12 cellular contexts compared by ENCODE assay signal in genomic region chr5:38715671-38716070, GRCh38.
DNase-seq lines count a peak whose midpoint lies in the region; ATAC-seq lines count a peak whose summit lies in the region.
"Had no signal": no experiment of that assay in that cellular context is flagged by ENCODE, and none has a peak within 500 bp of the region (broad histone marks: within the 10 kb centered on the region; RNA-seq: fewer than 3 reads in every experiment).

No MANE protein-coding gene starts in this region.

- H2AFZ ChIP-seq in GM23248 = no peak overlapping the region
- H2AFZ ChIP-seq in trophoblast cell (ENCODE audit: insufficient read depth, low read length, poor library complexity) = no peak overlapping the region
- no peak overlapping the region for H2AFZ ChIP-seq in Karpas-422 (ENCODE audit: low read length)

- H2AK5ac ChIP-seq in trophoblast cell (ENCODE audit: low read length) = no peak overlapping the region

- no peak overlapping the region for H4K12ac ChIP-seq in trophoblast cell (ENCODE audit: low read depth, low read length)

- H3K4me3 ChIP-seq in GM23248 = no peak overlapping the region
- no peak overlapping the region for H3K4me3 ChIP-seq in trophoblast cell (ENCODE audit: low read depth, low read length)
- no peak overlapping the region for H3K4me3 ChIP-seq in Karpas-422 (ENCODE audit: low read length)
- H3K4me3 ChIP-seq: skin epidermis had no signal

- ATAC-seq in GM19035 (IDR thresholded peaks at IDR 0.05; ENCODE audit: unreplicated experiment) (no peak), GM21423 (IDR thresholded peaks at IDR 0.05; ENCODE audit: unreplicated experiment) (no peak)

- H3K27me3 ChIP-seq in GM23248 (replicated peaks; ENCODE audit: insufficient read depth) (no peaks in the 10 kb centered on the region), trophoblast cell (ENCODE audit: insufficient read depth, low read length) (no peaks in the 10 kb centered on the region), Karpas-422 (ENCODE audit: low read length) (no peaks in the 10 kb centered on the region)

- in situ Hi-C loops in GM23248 (cut with MboI) = no loop called here

- no peaks in the 10 kb centered on the region for H3K36me3 ChIP-seq in GM23248 (ENCODE audit: low read depth)
- H3K36me3 ChIP-seq in trophoblast cell (ENCODE audit: control insufficient read depth in 1 of 2, insufficient read depth in 2 of 2, low read length in 2 of 2) = no peaks in the 10 kb centered on the region
- H3K36me3 ChIP-seq in Karpas-422 (ENCODE audit: insufficient read depth, low read length) = no peaks in the 10 kb centered on the region

- no peaks in the 10 kb centered on the region for H3K9me3 ChIP-seq in GM23248 (ENCODE audit: low read depth)
- no peaks in the 10 kb centered on the region for H3K9me3 ChIP-seq in trophoblast cell (ENCODE audit: insufficient read depth, low read depth, low read length)
- no peaks in the 10 kb centered on the region for H3K9me3 ChIP-seq in Karpas-422 (ENCODE audit: low read length)

- H3K14ac ChIP-seq in trophoblast cell (ENCODE audit: low read length) = no peak overlapping the region

- H2BK120ac ChIP-seq in trophoblast cell (ENCODE audit: insufficient read depth, low read length, poor library complexity) = no peak overlapping the region

- H3K79me1 ChIP-seq in trophoblast cell (ENCODE audit: low read length) = no peaks in the 10 kb centered on the region

- no peaks in the 10 kb centered on the region for H3K9me2 ChIP-seq in GM23248 (ENCODE audit: insufficient read depth)
- H3K9me2 ChIP-seq in Karpas-422 (replicated peaks; ENCODE audit: insufficient read depth, low read length) = no peaks in the 10 kb centered on the region

- H3K4me2 ChIP-seq in GM23248 (ENCODE audit: unreplicated experiment) = no peak overlapping the region
- no peak overlapping the region for H3K4me2 ChIP-seq in trophoblast cell (ENCODE audit: low read length)
- H3K4me2 ChIP-seq in Karpas-422 (ENCODE audit: low read depth, low read length, poor library complexity, severe bottlenecking) = no peak overlapping the region

- H3K4me1 ChIP-seq in GM23248 (ENCODE audit: insufficient read depth) (peaks cover 16% of the 10 kb centered on the region), trophoblast cell (ENCODE audit: control insufficient read depth in 1 of 2, insufficient read depth in 2 of 2, low read length in 2 of 2) (no peaks in the 10 kb centered on the region), Karpas-422 (ENCODE audit: low read length) (no peaks in the 10 kb centered on the region)

- no peak overlapping the region for H4K8ac ChIP-seq in trophoblast cell (ENCODE audit: low read depth, low read length)

- H3K4ac ChIP-seq in trophoblast cell (ENCODE audit: low read depth, low read length) = no peak overlapping the region

- H4K91ac ChIP-seq in trophoblast cell (ENCODE audit: low read depth, low read length) = no peak overlapping the region

- H3K23ac ChIP-seq in trophoblast cell (ENCODE audit: low read length) = no peak overlapping the region

- WGBS in GM23248 (ENCODE audit: low coverage in 1 of 2, low lambda C conversion rate in 2 of 2, missing lambda C conversion rate in 2 of 2), 2 experiments = 82 to 90% methylated on average over 2 of the region's 2 CpGs
- no CpG with 5 or more reads among the region's 2 CpGs for WGBS in trophoblast cell (ENCODE audit: extremely low coverage, insufficient coverage, insufficient read length)

- H3F3A ChIP-seq in GM23248 (ENCODE audit: insufficient read depth) = peaks cover 13% of the 10 kb centered on the region; the same call in 1 of the 2 replicates

- peak; percentile 24 for DNase-seq in GM23248
- peak; percentile 68 for DNase-seq in NCI-H524 treated with DMSO at 0.1 percent for 48 hours (lab: John Stamatoyannopoulos, UW)
- peak; percentile 4 for DNase-seq in fibroblast of gingiva (ENCODE audit: low read depth)
- DNase-seq in trophoblast cell = peak; percentile 85 to 94
- no peak for DNase-seq in Karpas-422
- DNase-seq: activated T-cell treated with anti-CD3 and anti-CD28 coated beads for 4 hours; CD4-positive, alpha-beta T cell; kidney glomerular epithelial cell; nephron progenitor cell had no signal

- no peak overlapping the region for H3K18ac ChIP-seq in trophoblast cell (ENCODE audit: low read length)

- no peak overlapping the region for H3K9ac ChIP-seq in GM23248
- H3K9ac ChIP-seq in trophoblast cell (ENCODE audit: low read length) = no peak overlapping the region
- no peak overlapping the region for H3K9ac ChIP-seq in Karpas-422 (ENCODE audit: low read length)

- H3K79me2 ChIP-seq in GM23248 (ENCODE audit: insufficient read depth) (no peaks in the 10 kb centered on the region), trophoblast cell (ENCODE audit: control insufficient read depth, insufficient read depth, low read length, poor library complexity) (no peaks in the 10 kb centered on the region), Karpas-422 (ENCODE audit: low read length) (no peaks in the 10 kb centered on the region)

- H4K20me1 ChIP-seq in GM23248 (ENCODE audit: insufficient read depth) = no peaks in the 10 kb centered on the region
- H4K20me1 ChIP-seq in Karpas-422 (ENCODE audit: insufficient read depth, low read depth, low read length) = no peaks in the 10 kb centered on the region

- H2BK5ac ChIP-seq in trophoblast cell (ENCODE audit: low read depth, low read length, poor library complexity) = no peak overlapping the region

- H2BK12ac ChIP-seq in trophoblast cell (ENCODE audit: low read length) = no peak overlapping the region

- H3K27ac ChIP-seq in GM23248 (no peak overlapping the region), trophoblast cell (ENCODE audit: low read depth, low read length) (no peak overlapping the region), Karpas-422 (ENCODE audit: low read length) (no peak overlapping the region)
- H3K27ac ChIP-seq: skin epidermis had no signal
